In the genomic region with DNA sequence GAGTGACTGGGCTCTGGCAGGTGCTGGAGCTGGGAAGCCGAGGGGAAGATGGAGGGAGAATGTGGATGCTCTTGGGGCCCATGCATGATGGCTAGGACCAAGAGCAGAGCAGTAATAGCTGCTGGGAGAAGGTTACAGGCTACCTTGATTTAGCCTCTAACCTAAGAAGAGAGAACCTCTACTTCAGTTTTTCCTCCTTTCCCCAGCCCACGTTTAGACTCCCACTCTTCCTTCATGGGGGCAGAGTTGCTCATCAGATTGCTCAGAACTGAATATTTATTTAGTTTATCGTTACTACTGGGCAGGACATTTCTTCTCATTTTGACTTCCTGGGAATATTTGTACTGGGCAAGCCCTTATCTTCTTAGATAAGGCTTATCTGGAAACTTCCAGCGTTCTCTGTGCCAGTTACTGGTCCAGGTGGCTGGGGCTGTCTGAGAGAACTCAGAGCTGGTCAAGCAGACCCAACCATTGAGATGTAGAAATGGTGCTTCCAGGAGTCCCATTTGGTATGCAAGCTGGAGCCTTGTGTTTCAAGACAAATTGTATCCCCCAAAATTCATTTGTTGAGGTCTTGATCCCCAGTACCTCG, we compare ENCODE assay signal across 30 cellular contexts.
"Had no signal": no experiment of that assay in that cellular context is flagged by ENCODE, and none has a peak within 500 bp of the region (broad histone marks: within the 10 kb centered on the region; RNA-seq: fewer than 3 reads in every experiment).

No MANE protein-coding gene starts in this region.

- FAIRE-seq: bronchial epithelial cell, K562, TTC549 had no signal

- H3K4me3 ChIP-seq: K562, SK-N-MC had no signal

- H3K27ac ChIP-seq: SK-N-MC had no signal

- ATAC-seq: activated CD8-positive, alpha-beta memory T cell treated with anti-CD3 and anti-CD28 coated beads, Interleukin-2, amount 10 ng/mL, durations not matched to agents 7 days and 5 days; activated naive CD4-positive, alpha-beta T cell treated with anti-CD3 and anti-CD28 coated beads, Interleukin-2, amount 50 U/mL, for 72 hours; activated naive CD8-positive, alpha-beta T cell treated with anti-CD3 and anti-CD28 coated beads, Interleukin-2, amount 50 U/mL, for 24 hours; K562; Panc1; Right ventricle myocardium inferior; T-cell had no signal

- DNase-seq: activated B cell treated with CpG ODN at 0.5 μM for 24 hours; activated CD4-positive, alpha-beta T cell treated with anti-CD3 and anti-CD28 coated beads for 1 hour; activated CD4-positive, alpha-beta T cell treated with anti-CD3 and anti-CD28 coated beads, Interleukin-2, amount 10 ng/mL, durations not matched to agents 24 days and 14 days; activated CD4-positive, alpha-beta T cell treated with anti-CD3 and anti-CD28 coated beads, Interleukin-2, amount 50 U/mL, for 48 hours; activated CD8-positive, alpha-beta memory T cell treated with anti-CD3 and anti-CD28 coated beads, Interleukin-2, amount 10 ng/mL, durations not matched to agents 7 days and 5 days; activated effector memory CD4-positive, alpha-beta T cell treated with Interleukin-2 at 50 U/mL for 16 hours; activated naive CD4-positive, alpha-beta T cell; activated naive CD8-positive, alpha-beta T cell treated with anti-CD3 and anti-CD28 coated beads, Interleukin-2, amount 50 U/mL, for 24 hours; activated T-cell treated with anti-CD3 and anti-CD28 coated beads, Interleukin-2, amount 50 U/mL, for 24 hours; Karpas-422; MM.1S; NCI-H1105; NCI-H1436; NCI-H1694 treated with DMSO at 0.1 percent for 48 hours; NCI-H2029 treated with DMSO at 0.1 percent for 48 hours; NCI-H510A treated with DMSO at 0.1 percent for 48 hours; NCI-H69; NK-92 treated with Interleukin-12 subunit alpha and Interleukin-12 subunit beta, amount 100 ng/mL, for 24 hours; OCI-M1; RPMI8226; T-cell; T-helper 2 cell; T1000 had no signal
